In the genomic region with DNA sequence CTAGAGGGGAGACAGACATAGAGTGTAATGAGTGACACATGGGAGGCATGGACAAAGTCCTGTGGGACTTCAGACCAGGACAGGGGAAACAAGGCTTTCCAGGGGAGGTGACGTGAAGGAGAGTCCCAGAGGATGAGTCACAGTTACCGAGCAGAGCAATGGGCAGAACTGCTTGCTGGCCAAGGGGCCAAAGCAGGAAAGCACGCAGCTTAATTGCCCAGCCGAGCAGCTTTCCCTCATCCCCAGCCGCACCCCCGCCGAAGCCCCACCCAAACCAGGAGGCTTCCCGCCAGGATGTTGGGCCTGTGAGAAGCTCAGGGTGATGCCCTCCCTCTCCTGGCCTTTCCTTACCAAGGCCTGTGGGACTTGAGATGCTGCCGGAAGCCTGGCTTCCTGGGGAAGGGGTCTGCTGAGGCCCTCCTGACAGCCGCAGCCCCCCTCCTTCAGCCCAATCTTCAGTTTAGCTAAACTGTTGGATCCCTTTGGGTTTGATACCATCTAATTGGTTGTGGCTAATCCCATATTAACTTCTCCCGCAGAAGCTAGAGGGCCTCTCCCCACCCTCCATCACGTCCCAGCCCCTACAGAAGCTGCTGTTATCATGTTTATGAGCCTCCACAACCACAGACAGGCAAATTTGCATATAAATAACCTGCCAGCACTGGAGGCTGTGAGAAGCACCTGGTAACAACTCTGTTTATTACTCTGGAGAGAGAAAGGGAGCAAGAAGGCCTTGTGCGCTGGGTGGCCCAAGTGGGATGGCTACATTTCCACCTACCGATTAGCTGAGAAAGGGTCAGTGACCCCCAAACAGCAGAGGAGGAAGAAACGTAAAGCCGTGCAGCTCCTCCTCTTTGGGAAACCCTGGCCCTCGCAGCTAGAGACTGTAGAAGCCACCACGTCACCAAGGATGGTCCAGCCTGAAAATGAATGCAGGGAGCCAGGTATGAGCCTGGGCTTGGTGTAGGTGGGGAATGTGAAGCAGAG, we compare ENCODE assay signal across 1 cellular context.
A peak's percentile ranks its signal among the peaks of the same experiment; 100 is the strongest.
TF ChIP-seq lines count a peak whose summit lies in the region.

No MANE protein-coding gene starts in this region.

TF ChIP-seq in H1, 55 proteins besides CTCF, POLR2A, EP300 and RAD21 (continued from another document):
- TF ChIP-seq BACH1 (IDR thresholded peaks at IDR 0.05; ENCODE audit: low read length) (no peak; the same call in 1 of the 2 replicates), CBX8 (IDR thresholded peaks at IDR 0.05; ENCODE audit: borderline replicate concordance, low read depth, low read length) (no peak), CREB1 (IDR thresholded peaks at IDR 0.05) (no peak), NANOG (IDR thresholded peaks at IDR 0.05; ENCODE audit: insufficient read depth, low read depth, low read length, poor library complexity, severe bottlenecking) (no peak), KDM5A (IDR thresholded peaks at IDR 0.05; ENCODE audit: low read length) (no peak), FOSL1 (IDR thresholded peaks at IDR 0.05; ENCODE audit: insufficient read depth, low read depth, low read length) (no peak), SIN3A (conservative IDR thresholded peaks at IDR 0.05 in 1 of 2, IDR thresholded peaks at IDR 0.05 in 1 of 2; ENCODE audit: low read depth in 1 of 2, low read length in 2 of 2) (no peak), KDM4A (IDR thresholded peaks at IDR 0.05; ENCODE audit: low read depth, low read length, severe bottlenecking) (no peak), EGR1 (IDR thresholded peaks at IDR 0.05; ENCODE audit: borderline replicate concordance, low read depth, low read length) (no peak), TEAD4 (IDR thresholded peaks at IDR 0.05; ENCODE audit: low read depth, low read length) (no peak), SIX5 (IDR thresholded peaks at IDR 0.05; ENCODE audit: low read depth, low read length) (no peak), SRF (IDR thresholded peaks at IDR 0.05; ENCODE audit: low read depth, low read length) (no peak), POLR2AphosphoS5 (IDR thresholded peaks at IDR 0.05; ENCODE audit: low read depth, low read length) (peak; percentile 38; the same call in 1 of the 2 replicates), SP4 (IDR thresholded peaks at IDR 0.05; ENCODE audit: low read length) (no peak), NRF1 (IDR thresholded peaks at IDR 0.05; ENCODE audit: low read depth, low read length) (no peak), SIRT6 (IDR thresholded peaks at IDR 0.05; ENCODE audit: low read length) (no peak), HDAC6 (IDR thresholded peaks at IDR 0.05; ENCODE audit: low read depth, low read length) (no peak), HDAC2 (IDR thresholded peaks at IDR 0.05; ENCODE audit: borderline replicate concordance in 1 of 2, low read depth in 2 of 2, low read length in 2 of 2) (peak; percentile 44 to 85; a peak in 2 of 4 replicates), GTF2F1 (IDR thresholded peaks at IDR 0.05; ENCODE audit: borderline replicate concordance, low read depth, low read length) (no peak), CHD1 (IDR thresholded peaks at IDR 0.05; ENCODE audit: low read depth, low read length) (no peak), JUN (IDR thresholded peaks at IDR 0.05; ENCODE audit: low read depth, low read length) (no peak), TAF1 (IDR thresholded peaks at IDR 0.05; ENCODE audit: low read depth, low read length) (peak; percentile 38; the same call in 1 of the 2 replicates), POU5F1 (IDR thresholded peaks at IDR 0.05; ENCODE audit: low read depth, low read length) (0 out of 2 replicates have a peak, but pooled peaks have one; percentile 36), SP1 (IDR thresholded peaks at IDR 0.05; ENCODE audit: low read depth, low read length) (peak; percentile 50; the same call in 1 of the 2 replicates), BRCA1 (IDR thresholded peaks at IDR 0.05; ENCODE audit: low read depth, low read length) (no peak), CTBP2 (IDR thresholded peaks at IDR 0.05; ENCODE audit: borderline replicate concordance, insufficient read depth, insufficient read length, low read length) (peak; percentile 53), RNF2 (IDR thresholded peaks at IDR 0.05; ENCODE audit: borderline replicate concordance, low read depth, low read length, missing control alignments, poor library complexity, severe bottlenecking) (no peak)
- TF ChIP-seq, protein P1, sequence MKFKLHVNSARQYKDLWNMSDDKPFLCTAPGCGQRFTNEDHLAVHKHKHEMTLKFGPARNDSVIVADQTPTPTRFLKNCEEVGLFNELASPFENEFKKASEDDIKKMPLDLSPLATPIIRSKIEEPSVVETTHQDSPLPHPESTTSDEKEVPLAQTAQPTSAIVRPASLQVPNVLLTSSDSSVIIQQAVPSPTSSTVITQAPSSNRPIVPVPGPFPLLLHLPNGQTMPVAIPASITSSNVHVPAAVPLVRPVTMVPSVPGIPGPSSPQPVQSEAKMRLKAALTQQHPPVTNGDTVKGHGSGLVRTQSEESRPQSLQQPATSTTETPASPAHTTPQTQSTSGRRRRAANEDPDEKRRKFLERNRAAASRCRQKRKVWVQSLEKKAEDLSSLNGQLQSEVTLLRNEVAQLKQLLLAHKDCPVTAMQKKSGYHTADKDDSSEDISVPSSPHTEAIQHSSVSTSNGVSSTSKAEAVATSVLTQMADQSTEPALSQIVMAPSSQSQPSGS (IDR thresholded peaks at IDR 0.05; ENCODE audit: low read length), result no peak
- TF ChIP-seq, protein P2, sequence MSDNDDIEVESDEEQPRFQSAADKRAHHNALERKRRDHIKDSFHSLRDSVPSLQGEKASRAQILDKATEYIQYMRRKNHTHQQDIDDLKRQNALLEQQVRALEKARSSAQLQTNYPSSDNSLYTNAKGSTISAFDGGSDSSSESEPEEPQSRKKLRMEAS (IDR thresholded peaks at IDR 0.05), result no peak
